Comparison of ENCODE assay signal across 15 cellular contexts in the genomic region with DNA sequence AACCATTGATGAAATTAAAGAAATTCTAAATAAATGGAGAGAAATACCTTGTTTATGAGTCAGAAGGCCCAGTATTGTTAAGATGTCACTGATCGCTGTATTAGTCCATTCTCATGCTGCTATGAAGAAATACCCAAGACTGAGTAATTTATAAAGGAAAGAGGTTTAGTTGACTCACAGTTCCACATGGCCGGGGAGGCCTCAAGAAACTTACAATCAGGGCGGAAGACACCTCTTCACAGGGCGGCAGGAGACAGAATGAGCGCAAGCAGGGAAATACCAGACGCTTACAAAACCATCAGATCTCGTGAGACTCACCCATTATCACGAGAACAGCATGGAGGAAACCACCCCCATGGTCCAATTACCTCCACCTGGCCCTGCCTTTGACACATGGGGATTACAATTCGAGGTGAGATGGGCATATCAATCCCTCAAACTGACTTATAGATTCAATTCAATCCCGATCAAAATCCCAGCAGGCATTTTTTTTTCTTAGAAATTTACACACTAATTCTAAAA.
"Had no signal": no experiment of that assay in that cellular context is flagged by ENCODE, and none has a peak within 500 bp of the region (broad histone marks: within the 10 kb centered on the region; RNA-seq: fewer than 3 reads in every experiment).

No MANE protein-coding gene starts in this region.

- H3K9me3 ChIP-seq: uterus had no signal

- H3K27me3 ChIP-seq: brain microvascular endothelial cell, uterus had no signal

- H3K27ac ChIP-seq: brain microvascular endothelial cell, esophagus muscularis mucosa, stomach, uterus had no signal

- DNase-seq: activated CD4-positive, alpha-beta memory T cell treated with anti-CD3 and anti-CD28 coated beads, Interleukin-2, amount 10 ng/mL, durations not matched to agents 7 days and 5 days; activated CD4-positive, alpha-beta T cell treated with anti-CD3 and anti-CD28 coated beads for 1 hour; activated gamma-delta T cell treated with Interleukin-2 at 50 U/mL for 16 hours; activated naive CD8-positive, alpha-beta T cell treated with anti-CD3 and anti-CD28 coated beads for 36 hours; activated T-cell treated with anti-CD3 and anti-CD28 coated beads, Interleukin-2, amount 50 U/mL, for 72 hours; brain microvascular endothelial cell; dermis blood vessel endothelial cell; endodermal cell; foreskin fibroblast; left ventricle myocardium superior; nephron progenitor cell; stimulated activated CD4-positive, alpha-beta T cell treated with anti-CD3 and anti-CD28 coated beads, Interleukin-4, amount 100 ng/mL, for 24 hours; stomach; uterus had no signal

- H3K36me3 ChIP-seq: brain microvascular endothelial cell, esophagus muscularis mucosa, stomach, uterus had no signal

- ATAC-seq: activated T-cell treated with anti-CD3 and anti-CD28 coated beads, Interleukin-2, amount 50 U/mL, for 72 hours; left ventricle myocardium superior had no signal

- H3K4me3 ChIP-seq: esophagus muscularis mucosa, stomach, uterus had no signal

- H3K4me1 ChIP-seq: esophagus muscularis mucosa, stomach, uterus had no signal
